Comparison of ENCODE assay signal across 1 cellular context in the genomic region with DNA sequence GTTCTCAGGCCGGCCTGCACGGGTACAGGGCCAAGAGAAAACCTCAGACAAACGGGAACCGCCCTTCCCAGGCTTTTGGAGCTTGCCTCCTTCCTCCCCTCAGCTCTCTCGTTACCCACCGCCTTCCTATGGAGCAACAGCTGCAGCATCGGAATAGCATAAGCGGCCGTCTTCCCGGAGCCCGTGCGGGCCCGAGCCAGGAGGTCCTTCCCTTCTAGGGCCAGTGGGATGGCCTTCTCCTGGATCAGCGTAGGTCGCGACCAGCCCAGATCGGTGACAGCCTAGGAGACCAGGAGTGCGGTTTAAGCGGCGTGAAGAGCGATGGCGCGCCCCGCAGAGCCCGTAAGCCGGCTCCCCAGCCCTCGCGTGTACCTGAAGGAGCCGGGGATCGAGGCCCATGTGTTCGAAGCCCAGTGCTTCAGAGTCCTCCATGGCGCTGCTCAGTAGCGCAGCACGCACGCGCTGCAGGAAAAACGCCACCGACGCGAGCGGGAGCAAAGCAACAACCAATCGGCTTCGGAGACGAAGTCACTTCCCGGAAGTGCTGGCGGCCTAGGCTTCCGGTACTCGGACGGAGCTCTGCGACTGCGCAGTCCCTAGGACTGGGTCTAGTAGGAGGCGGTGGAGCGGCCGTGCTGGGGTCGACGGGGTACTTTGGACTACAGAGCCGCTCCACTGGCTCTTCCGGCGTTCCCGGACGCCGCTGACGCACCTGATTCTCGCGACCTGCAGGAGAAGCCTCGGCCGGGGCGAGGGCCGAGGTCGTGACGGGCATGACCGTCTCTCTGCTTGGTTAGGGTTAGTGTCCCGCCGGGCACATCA.
TF ChIP-seq lines count a peak whose summit lies in the region.

A gene with protein sequence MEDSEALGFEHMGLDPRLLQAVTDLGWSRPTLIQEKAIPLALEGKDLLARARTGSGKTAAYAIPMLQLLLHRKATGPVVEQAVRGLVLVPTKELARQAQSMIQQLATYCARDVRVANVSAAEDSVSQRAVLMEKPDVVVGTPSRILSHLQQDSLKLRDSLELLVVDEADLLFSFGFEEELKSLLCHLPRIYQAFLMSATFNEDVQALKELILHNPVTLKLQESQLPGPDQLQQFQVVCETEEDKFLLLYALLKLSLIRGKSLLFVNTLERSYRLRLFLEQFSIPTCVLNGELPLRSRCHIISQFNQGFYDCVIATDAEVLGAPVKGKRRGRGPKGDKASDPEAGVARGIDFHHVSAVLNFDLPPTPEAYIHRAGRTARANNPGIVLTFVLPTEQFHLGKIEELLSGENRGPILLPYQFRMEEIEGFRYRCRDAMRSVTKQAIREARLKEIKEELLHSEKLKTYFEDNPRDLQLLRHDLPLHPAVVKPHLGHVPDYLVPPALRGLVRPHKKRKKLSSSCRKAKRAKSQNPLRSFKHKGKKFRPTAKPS (minus strand): TSS at position 445 of the 822 bp plus-strand sequence. CDS start 13 bp downstream, at position 432.

TF ChIP-seq in GM12878, 131 proteins besides CTCF, POLR2A, EP300 and RAD21 (continued from another document and continues in another):
- TF ChIP-seq, protein P1, sequence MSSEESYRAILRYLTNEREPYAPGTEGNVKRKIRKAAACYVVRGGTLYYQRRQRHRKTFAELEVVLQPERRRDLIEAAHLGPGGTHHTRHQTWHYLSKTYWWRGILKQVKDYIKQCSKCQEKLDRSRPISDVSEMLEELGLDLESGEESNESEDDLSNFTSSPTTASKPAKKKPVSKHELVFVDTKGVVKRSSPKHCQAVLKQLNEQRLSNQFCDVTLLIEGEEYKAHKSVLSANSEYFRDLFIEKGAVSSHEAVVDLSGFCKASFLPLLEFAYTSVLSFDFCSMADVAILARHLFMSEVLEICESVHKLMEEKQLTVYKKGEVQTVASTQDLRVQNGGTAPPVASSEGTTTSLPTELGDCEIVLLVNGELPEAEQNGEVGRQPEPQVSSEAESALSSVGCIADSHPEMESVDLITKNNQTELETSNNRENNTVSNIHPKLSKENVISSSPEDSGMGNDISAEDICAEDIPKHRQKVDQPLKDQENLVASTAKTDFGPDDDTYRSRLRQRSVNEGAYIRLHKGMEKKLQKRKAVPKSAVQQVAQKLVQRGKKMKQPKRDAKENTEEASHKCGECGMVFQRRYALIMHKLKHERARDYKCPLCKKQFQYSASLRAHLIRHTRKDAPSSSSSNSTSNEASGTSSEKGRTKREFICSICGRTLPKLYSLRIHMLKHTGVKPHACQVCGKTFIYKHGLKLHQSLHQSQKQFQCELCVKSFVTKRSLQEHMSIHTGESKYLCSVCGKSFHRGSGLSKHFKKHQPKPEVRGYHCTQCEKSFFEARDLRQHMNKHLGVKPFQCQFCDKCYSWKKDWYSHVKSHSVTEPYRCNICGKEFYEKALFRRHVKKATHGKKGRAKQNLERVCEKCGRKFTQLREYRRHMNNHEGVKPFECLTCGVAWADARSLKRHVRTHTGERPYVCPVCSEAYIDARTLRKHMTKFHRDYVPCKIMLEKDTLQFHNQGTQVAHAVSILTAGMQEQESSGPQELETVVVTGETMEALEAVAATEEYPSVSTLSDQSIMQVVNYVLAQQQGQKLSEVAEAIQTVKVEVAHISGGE (CRISPR knock-in tag; IDR thresholded peaks at IDR 0.05), result no peak
- TF ChIP-seq, protein P2, sequence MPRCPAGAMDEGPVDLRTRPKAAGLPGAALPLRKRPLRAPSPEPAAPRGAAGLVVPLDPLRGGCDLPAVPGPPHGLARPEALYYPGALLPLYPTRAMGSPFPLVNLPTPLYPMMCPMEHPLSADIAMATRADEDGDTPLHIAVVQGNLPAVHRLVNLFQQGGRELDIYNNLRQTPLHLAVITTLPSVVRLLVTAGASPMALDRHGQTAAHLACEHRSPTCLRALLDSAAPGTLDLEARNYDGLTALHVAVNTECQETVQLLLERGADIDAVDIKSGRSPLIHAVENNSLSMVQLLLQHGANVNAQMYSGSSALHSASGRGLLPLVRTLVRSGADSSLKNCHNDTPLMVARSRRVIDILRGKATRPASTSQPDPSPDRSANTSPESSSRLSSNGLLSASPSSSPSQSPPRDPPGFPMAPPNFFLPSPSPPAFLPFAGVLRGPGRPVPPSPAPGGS (IDR thresholded peaks at IDR 0.05; ENCODE audit: borderline replicate concordance, insufficient read depth, low read depth, low read length, poor library complexity, severe bottlenecking), result no peak
- TF ChIP-seq TCF3 (IDR thresholded peaks at IDR 0.05; ENCODE audit: borderline replicate concordance, insufficient read depth, low read depth, low read length) (peak; percentile 57; the same call in 1 of the 2 replicates), ZZZ3 (IDR thresholded peaks at IDR 0.05; ENCODE audit: control insufficient read depth, insufficient read length, low read depth) (no peak), TARDBP (IDR thresholded peaks at IDR 0.05; ENCODE audit: borderline replicate concordance) (peak; percentile 14; the same call in 1 of the 2 replicates), NFYA (IDR thresholded peaks at IDR 0.05; ENCODE audit: borderline replicate concordance, low read depth, low read length) (no peak), ETV6 (conservative IDR thresholded peaks at IDR 0.05 in 1 of 2, IDR thresholded peaks at IDR 0.05 in 1 of 2; ENCODE audit: borderline replicate concordance in 1 of 2, low read depth in 1 of 2) (peak in 1 of 2 experiments; percentile 91; a peak in 2 of 4 replicates), CHD1 (IDR thresholded peaks at IDR 0.05; ENCODE audit: low read depth, low read length) (no peak), HDAC2 (IDR thresholded peaks at IDR 0.05) (no peak), KAT2A (conservative IDR thresholded peaks at IDR 0.05; ENCODE audit: control insufficient read depth, low read depth, low read length) (no peak), PML (IDR thresholded peaks at IDR 0.05; ENCODE audit: low read length) (peak; percentile 85; the same call in 1 of the 2 replicates), ZBED1 (IDR thresholded peaks at IDR 0.05; ENCODE audit: borderline replicate concordance) (no peak), CREB1 (IDR thresholded peaks at IDR 0.05; ENCODE audit: low read depth) (peak; percentile 76), NR2C1 (IDR thresholded peaks at IDR 0.05) (peak; percentile 38; the same call in 1 of the 2 replicates), FOXK2 (IDR thresholded peaks at IDR 0.05) (peak; percentile 20; the same call in 1 of the 2 replicates), MEF2A (IDR thresholded peaks at IDR 0.05; ENCODE audit: insufficient read depth, low read depth, low read length) (no peak), YY1 (IDR thresholded peaks at IDR 0.05; ENCODE audit: low read depth, low read length) (peak; percentile 95), ATF7 (IDR thresholded peaks at IDR 0.05; ENCODE audit: low read depth) (no peak), SMARCA5 (IDR thresholded peaks at IDR 0.05) (peak; percentile 69; the same call in 1 of the 2 replicates), RB1 (IDR thresholded peaks at IDR 0.05; ENCODE audit: borderline replicate concordance) (peak; percentile 53; the same call in 1 of the 2 replicates), ZNF207 (IDR thresholded peaks at IDR 0.05; ENCODE audit: borderline replicate concordance) (peak; percentile 30), IKZF1 (conservative IDR thresholded peaks at IDR 0.05) (peak; percentile 87), MXI1 (IDR thresholded peaks at IDR 0.05; ENCODE audit: low read depth, low read length) (peak; percentile 97), EZH2 (IDR thresholded peaks at IDR 0.05; ENCODE audit: borderline replicate concordance, control insufficient read depth, low read depth, low read length) (no peak), POU2F2 (IDR thresholded peaks at IDR 0.05; ENCODE audit: borderline replicate concordance, low read depth, low read length) (peak; percentile 65; the same call in 2 of the 3 replicates), SREBF1 (IDR thresholded peaks at IDR 0.05; ENCODE audit: low read length) (no peak), JUND (IDR thresholded peaks at IDR 0.05; ENCODE audit: low read depth, low read length) (no peak), ZNF274 (IDR thresholded peaks at IDR 0.05; ENCODE audit: insufficient read depth, insufficient read length) (no peak), SUPT20H (IDR thresholded peaks at IDR 0.05; ENCODE audit: borderline replicate concordance, control insufficient read depth, low read depth, low read length) (no peak), PAX5 (IDR thresholded peaks at IDR 0.05; ENCODE audit: borderline replicate concordance, low read depth, low read length) (peak; percentile 51; the same call in 1 of the 2 replicates), RBBP5 (conservative IDR thresholded peaks at IDR 0.05) (no peak), SMAD5 (IDR thresholded peaks at IDR 0.05; ENCODE audit: low read depth) (peak; percentile 94), MYC (IDR thresholded peaks at IDR 0.05; ENCODE audit: insufficient read depth, insufficient read length, insufficient replicate concordance, low read length, severe bottlenecking) (peak; percentile 79), CBFB (IDR thresholded peaks at IDR 0.05; ENCODE audit: low read depth) (peak; percentile 39; the same call in 1 of the 2 replicates), CBX3 (IDR thresholded peaks at IDR 0.05; ENCODE audit: borderline replicate concordance, low read depth) (no peak), NR2C2 (IDR thresholded peaks at IDR 0.05; ENCODE audit: borderline replicate concordance, control insufficient read depth, insufficient read length, low read depth) (no peak), PAX8 (IDR thresholded peaks at IDR 0.05) (no peak)
- TF ChIP-seq, protein P3, sequence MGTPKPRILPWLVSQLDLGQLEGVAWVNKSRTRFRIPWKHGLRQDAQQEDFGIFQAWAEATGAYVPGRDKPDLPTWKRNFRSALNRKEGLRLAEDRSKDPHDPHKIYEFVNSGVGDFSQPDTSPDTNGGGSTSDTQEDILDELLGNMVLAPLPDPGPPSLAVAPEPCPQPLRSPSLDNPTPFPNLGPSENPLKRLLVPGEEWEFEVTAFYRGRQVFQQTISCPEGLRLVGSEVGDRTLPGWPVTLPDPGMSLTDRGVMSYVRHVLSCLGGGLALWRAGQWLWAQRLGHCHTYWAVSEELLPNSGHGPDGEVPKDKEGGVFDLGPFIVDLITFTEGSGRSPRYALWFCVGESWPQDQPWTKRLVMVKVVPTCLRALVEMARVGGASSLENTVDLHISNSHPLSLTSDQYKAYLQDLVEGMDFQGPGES (IDR thresholded peaks at IDR 0.05), result no peak
- TF ChIP-seq, protein P4, sequence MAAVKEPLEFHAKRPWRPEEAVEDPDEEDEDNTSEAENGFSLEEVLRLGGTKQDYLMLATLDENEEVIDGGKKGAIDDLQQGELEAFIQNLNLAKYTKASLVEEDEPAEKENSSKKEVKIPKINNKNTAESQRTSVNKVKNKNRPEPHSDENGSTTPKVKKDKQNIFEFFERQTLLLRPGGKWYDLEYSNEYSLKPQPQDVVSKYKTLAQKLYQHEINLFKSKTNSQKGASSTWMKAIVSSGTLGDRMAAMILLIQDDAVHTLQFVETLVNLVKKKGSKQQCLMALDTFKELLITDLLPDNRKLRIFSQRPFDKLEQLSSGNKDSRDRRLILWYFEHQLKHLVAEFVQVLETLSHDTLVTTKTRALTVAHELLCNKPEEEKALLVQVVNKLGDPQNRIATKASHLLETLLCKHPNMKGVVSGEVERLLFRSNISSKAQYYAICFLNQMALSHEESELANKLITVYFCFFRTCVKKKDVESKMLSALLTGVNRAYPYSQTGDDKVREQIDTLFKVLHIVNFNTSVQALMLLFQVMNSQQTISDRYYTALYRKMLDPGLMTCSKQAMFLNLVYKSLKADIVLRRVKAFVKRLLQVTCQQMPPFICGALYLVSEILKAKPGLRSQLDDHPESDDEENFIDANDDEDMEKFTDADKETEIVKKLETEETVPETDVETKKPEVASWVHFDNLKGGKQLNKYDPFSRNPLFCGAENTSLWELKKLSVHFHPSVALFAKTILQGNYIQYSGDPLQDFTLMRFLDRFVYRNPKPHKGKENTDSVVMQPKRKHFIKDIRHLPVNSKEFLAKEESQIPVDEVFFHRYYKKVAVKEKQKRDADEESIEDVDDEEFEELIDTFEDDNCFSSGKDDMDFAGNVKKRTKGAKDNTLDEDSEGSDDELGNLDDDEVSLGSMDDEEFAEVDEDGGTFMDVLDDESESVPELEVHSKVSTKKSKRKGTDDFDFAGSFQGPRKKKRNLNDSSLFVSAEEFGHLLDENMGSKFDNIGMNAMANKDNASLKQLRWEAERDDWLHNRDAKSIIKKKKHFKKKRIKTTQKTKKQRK (IDR thresholded peaks at IDR 0.05; ENCODE audit: low read depth, low read length), result no peak
- TF ChIP-seq, protein P5, sequence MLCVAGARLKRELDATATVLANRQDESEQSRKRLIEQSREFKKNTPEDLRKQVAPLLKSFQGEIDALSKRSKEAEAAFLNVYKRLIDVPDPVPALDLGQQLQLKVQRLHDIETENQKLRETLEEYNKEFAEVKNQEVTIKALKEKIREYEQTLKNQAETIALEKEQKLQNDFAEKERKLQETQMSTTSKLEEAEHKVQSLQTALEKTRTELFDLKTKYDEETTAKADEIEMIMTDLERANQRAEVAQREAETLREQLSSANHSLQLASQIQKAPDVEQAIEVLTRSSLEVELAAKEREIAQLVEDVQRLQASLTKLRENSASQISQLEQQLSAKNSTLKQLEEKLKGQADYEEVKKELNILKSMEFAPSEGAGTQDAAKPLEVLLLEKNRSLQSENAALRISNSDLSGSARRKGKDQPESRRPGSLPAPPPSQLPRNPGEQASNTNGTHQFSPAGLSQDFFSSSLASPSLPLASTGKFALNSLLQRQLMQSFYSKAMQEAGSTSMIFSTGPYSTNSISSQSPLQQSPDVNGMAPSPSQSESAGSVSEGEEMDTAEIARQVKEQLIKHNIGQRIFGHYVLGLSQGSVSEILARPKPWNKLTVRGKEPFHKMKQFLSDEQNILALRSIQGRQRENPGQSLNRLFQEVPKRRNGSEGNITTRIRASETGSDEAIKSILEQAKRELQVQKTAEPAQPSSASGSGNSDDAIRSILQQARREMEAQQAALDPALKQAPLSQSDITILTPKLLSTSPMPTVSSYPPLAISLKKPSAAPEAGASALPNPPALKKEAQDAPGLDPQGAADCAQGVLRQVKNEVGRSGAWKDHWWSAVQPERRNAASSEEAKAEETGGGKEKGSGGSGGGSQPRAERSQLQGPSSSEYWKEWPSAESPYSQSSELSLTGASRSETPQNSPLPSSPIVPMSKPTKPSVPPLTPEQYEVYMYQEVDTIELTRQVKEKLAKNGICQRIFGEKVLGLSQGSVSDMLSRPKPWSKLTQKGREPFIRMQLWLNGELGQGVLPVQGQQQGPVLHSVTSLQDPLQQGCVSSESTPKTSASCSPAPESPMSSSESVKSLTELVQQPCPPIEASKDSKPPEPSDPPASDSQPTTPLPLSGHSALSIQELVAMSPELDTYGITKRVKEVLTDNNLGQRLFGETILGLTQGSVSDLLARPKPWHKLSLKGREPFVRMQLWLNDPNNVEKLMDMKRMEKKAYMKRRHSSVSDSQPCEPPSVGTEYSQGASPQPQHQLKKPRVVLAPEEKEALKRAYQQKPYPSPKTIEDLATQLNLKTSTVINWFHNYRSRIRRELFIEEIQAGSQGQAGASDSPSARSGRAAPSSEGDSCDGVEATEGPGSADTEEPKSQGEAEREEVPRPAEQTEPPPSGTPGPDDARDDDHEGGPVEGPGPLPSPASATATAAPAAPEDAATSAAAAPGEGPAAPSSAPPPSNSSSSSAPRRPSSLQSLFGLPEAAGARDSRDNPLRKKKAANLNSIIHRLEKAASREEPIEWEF (IDR thresholded peaks at IDR 0.05; ENCODE audit: insufficient replicate concordance, low read depth, low read length), result no peak
- TF ChIP-seq, protein P6, sequence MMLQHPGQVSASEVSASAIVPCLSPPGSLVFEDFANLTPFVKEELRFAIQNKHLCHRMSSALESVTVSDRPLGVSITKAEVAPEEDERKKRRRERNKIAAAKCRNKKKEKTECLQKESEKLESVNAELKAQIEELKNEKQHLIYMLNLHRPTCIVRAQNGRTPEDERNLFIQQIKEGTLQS (IDR thresholded peaks at IDR 0.05; ENCODE audit: borderline replicate concordance, extremely low read depth, low read depth, low read length), result no peak
